1 cellular context compared by ENCODE assay signal in genomic region chr15:90994417-90995311, GRCh38.
TF ChIP-seq lines count a peak whose summit lies in the region.

A gene with protein sequence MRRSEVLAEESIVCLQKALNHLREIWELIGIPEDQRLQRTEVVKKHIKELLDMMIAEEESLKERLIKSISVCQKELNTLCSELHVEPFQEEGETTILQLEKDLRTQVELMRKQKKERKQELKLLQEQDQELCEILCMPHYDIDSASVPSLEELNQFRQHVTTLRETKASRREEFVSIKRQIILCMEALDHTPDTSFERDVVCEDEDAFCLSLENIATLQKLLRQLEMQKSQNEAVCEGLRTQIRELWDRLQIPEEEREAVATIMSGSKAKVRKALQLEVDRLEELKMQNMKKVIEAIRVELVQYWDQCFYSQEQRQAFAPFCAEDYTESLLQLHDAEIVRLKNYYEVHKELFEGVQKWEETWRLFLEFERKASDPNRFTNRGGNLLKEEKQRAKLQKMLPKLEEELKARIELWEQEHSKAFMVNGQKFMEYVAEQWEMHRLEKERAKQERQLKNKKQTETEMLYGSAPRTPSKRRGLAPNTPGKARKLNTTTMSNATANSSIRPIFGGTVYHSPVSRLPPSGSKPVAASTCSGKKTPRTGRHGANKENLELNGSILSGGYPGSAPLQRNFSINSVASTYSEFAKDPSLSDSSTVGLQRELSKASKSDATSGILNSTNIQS (minus strand): TSS chr15:90994535. CDS start chr15:90994417, 118 bp downstream.

TF ChIP-seq in K562, 482 proteins besides CTCF, POLR2A, EP300 and RAD21 (continued from another document and continues in another):
- TF ChIP-seq ETV6 (IDR thresholded peaks at IDR 0.05; ENCODE audit: borderline replicate concordance in 1 of 2, low read depth in 2 of 2, low read length in 1 of 2) (no peak), ETV6 (CRISPR knock-in tag; IDR thresholded peaks at IDR 0.05; ENCODE audit: borderline replicate concordance) (peak; percentile 37; the same call in 1 of the 2 replicates), THRAP3 (IDR thresholded peaks at IDR 0.05; ENCODE audit: borderline replicate concordance) (no peak), NCOA4 (IDR thresholded peaks at IDR 0.05; ENCODE audit: partially characterized antibody) (no peak), YY1 (IDR thresholded peaks at IDR 0.05; ENCODE audit: borderline replicate concordance in 1 of 3, control insufficient read depth in 1 of 3, extremely low read depth in 1 of 3, insufficient read depth in 3 of 3, insufficient read length in 1 of 3, insufficient replicate concordance in 2 of 3, low read depth in 1 of 3, low read length in 2 of 3) (peak in 2 of 3 experiments; percentile 57 to 68), ELF4 (CRISPR knock-in tag; IDR thresholded peaks at IDR 0.05) (no peak; the same call in 1 of the 2 replicates), KAT8 (IDR thresholded peaks at IDR 0.05; ENCODE audit: low read depth) (no peak), ZNF77 (CRISPR knock-in tag; IDR thresholded peaks at IDR 0.05) (no peak), CHCHD3 (CRISPR knock-in tag; IDR thresholded peaks at IDR 0.05) (0 out of 2 replicates have a peak, but pooled peaks have one; percentile 58), PML (IDR thresholded peaks at IDR 0.05; ENCODE audit: low read length) (peak; percentile 81), RBM17 (IDR thresholded peaks at IDR 0.05; ENCODE audit: borderline replicate concordance, low read depth, low read length) (no peak), RBBP5 (IDR thresholded peaks at IDR 0.05; ENCODE audit: borderline replicate concordance, insufficient read depth, low read length, poor library complexity, severe bottlenecking) (peak; percentile 94), NFXL1 (CRISPR knock-in tag; IDR thresholded peaks at IDR 0.05) (no peak), HMBOX1 (IDR thresholded peaks at IDR 0.05) (no peak), ZBTB11 (CRISPR knock-in tag; IDR thresholded peaks at IDR 0.05) (peak in 1 of 3 experiments; percentile 46; a peak in 1 of 6 replicates), FOXK2 (conservative IDR thresholded peaks at IDR 0.05 in 1 of 2, IDR thresholded peaks at IDR 0.05 in 1 of 2; ENCODE audit: low read depth in 2 of 2) (peak; percentile 47 to 72; a peak in 2 of 4 replicates), MCM3 (IDR thresholded peaks at IDR 0.05) (no peak), LEF1 (IDR thresholded peaks at IDR 0.05) (no peak), CC2D1A (IDR thresholded peaks at IDR 0.05) (peak; percentile 84), RBM22 (IDR thresholded peaks at IDR 0.05; ENCODE audit: low read depth, low read length, poor library complexity, severe bottlenecking) (no peak), L3MBTL2 (IDR thresholded peaks at IDR 0.05) (peak; percentile 52; the same call in 1 of the 2 replicates), ZBTB26 (CRISPR knock-in tag; IDR thresholded peaks at IDR 0.05) (no peak)
- TF ChIP-seq, protein P1, sequence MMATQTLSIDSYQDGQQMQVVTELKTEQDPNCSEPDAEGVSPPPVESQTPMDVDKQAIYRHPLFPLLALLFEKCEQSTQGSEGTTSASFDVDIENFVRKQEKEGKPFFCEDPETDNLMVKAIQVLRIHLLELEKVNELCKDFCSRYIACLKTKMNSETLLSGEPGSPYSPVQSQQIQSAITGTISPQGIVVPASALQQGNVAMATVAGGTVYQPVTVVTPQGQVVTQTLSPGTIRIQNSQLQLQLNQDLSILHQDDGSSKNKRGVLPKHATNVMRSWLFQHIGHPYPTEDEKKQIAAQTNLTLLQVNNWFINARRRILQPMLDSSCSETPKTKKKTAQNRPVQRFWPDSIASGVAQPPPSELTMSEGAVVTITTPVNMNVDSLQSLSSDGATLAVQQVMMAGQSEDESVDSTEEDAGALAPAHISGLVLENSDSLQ (IDR thresholded peaks at IDR 0.05) = peak; percentile 100
- TF ChIP-seq, protein P2, sequence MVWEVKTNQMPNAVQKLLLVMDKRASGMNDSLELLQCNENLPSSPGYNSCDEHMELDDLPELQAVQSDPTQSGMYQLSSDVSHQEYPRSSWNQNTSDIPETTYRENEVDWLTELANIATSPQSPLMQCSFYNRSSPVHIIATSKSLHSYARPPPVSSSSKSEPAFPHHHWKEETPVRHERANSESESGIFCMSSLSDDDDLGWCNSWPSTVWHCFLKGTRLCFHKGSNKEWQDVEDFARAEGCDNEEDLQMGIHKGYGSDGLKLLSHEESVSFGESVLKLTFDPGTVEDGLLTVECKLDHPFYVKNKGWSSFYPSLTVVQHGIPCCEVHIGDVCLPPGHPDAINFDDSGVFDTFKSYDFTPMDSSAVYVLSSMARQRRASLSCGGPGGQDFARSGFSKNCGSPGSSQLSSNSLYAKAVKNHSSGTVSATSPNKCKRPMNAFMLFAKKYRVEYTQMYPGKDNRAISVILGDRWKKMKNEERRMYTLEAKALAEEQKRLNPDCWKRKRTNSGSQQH (CRISPR knock-in tag; IDR thresholded peaks at IDR 0.05) = peak; percentile 50; the same call in 1 of the 2 replicates
- TF ChIP-seq, protein P3, sequence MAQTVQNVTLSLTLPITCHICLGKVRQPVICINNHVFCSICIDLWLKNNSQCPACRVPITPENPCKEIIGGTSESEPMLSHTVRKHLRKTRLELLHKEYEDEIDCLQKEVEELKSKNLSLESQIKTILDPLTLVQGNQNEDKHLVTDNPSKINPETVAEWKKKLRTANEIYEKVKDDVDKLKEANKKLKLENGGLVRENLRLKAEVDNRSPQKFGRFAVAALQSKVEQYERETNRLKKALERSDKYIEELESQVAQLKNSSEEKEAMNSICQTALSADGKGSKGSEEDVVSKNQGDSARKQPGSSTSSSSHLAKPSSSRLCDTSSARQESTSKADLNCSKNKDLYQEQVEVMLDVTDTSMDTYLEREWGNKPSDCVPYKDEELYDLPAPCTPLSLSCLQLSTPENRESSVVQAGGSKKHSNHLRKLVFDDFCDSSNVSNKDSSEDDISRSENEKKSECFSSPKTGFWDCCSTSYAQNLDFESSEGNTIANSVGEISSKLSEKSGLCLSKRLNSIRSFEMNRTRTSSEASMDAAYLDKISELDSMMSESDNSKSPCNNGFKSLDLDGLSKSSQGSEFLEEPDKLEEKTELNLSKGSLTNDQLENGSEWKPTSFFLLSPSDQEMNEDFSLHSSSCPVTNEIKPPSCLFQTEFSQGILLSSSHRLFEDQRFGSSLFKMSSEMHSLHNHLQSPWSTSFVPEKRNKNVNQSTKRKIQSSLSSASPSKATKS (CRISPR knock-in tag; IDR thresholded peaks at IDR 0.05) = no peak
- TF ChIP-seq, protein P4, sequence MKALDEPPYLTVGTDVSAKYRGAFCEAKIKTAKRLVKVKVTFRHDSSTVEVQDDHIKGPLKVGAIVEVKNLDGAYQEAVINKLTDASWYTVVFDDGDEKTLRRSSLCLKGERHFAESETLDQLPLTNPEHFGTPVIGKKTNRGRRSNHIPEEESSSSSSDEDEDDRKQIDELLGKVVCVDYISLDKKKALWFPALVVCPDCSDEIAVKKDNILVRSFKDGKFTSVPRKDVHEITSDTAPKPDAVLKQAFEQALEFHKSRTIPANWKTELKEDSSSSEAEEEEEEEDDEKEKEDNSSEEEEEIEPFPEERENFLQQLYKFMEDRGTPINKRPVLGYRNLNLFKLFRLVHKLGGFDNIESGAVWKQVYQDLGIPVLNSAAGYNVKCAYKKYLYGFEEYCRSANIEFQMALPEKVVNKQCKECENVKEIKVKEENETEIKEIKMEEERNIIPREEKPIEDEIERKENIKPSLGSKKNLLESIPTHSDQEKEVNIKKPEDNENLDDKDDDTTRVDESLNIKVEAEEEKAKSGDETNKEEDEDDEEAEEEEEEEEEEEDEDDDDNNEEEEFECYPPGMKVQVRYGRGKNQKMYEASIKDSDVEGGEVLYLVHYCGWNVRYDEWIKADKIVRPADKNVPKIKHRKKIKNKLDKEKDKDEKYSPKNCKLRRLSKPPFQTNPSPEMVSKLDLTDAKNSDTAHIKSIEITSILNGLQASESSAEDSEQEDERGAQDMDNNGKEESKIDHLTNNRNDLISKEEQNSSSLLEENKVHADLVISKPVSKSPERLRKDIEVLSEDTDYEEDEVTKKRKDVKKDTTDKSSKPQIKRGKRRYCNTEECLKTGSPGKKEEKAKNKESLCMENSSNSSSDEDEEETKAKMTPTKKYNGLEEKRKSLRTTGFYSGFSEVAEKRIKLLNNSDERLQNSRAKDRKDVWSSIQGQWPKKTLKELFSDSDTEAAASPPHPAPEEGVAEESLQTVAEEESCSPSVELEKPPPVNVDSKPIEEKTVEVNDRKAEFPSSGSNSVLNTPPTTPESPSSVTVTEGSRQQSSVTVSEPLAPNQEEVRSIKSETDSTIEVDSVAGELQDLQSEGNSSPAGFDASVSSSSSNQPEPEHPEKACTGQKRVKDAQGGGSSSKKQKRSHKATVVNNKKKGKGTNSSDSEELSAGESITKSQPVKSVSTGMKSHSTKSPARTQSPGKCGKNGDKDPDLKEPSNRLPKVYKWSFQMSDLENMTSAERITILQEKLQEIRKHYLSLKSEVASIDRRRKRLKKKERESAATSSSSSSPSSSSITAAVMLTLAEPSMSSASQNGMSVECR (CRISPR knock-in tag; IDR thresholded peaks at IDR 0.05) = peak; percentile 94
- TF ChIP-seq, protein P5, sequence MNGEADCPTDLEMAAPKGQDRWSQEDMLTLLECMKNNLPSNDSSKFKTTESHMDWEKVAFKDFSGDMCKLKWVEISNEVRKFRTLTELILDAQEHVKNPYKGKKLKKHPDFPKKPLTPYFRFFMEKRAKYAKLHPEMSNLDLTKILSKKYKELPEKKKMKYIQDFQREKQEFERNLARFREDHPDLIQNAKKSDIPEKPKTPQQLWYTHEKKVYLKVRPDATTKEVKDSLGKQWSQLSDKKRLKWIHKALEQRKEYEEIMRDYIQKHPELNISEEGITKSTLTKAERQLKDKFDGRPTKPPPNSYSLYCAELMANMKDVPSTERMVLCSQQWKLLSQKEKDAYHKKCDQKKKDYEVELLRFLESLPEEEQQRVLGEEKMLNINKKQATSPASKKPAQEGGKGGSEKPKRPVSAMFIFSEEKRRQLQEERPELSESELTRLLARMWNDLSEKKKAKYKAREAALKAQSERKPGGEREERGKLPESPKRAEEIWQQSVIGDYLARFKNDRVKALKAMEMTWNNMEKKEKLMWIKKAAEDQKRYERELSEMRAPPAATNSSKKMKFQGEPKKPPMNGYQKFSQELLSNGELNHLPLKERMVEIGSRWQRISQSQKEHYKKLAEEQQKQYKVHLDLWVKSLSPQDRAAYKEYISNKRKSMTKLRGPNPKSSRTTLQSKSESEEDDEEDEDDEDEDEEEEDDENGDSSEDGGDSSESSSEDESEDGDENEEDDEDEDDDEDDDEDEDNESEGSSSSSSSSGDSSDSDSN (IDR thresholded peaks at IDR 0.05; ENCODE audit: borderline replicate concordance in 1 of 2, low read depth in 2 of 2, low read length in 2 of 2) = peak in 1 of 2 experiments; percentile 92; a peak in 2 of 4 replicates
